Comparison of ENCODE assay signal across 15 cellular contexts in genomic region chr5:4348919-4349318, GRCh38.
DNase-seq lines count a peak whose midpoint lies in the region; ATAC-seq and TF ChIP-seq lines count a peak whose summit lies in the region.
"Had no signal": no experiment of that assay in that cellular context is flagged by ENCODE, and none has a peak within 500 bp of the region (broad histone marks: within the 10 kb centered on the region; RNA-seq: fewer than 3 reads in every experiment).

No MANE protein-coding gene starts in this region.

- H3K4me1 ChIP-seq in MM.1S (ENCODE audit: low read length): no peaks in the 10 kb centered on the region
- peaks cover 16% of the 10 kb centered on the region for H3K4me1 ChIP-seq in RWPE2 (ENCODE audit: insufficient read depth, poor library complexity, severe bottlenecking)
- no peaks in the 10 kb centered on the region for H3K4me1 ChIP-seq in CD8-positive, alpha-beta memory T cell (ENCODE audit: insufficient read depth, low read length)
- H3K4me1 ChIP-seq: BE2C, Caco-2, HAP-1 had no signal

- no peaks in the 10 kb centered on the region for H3K36me3 Mint-ChIP-seq in CD8-positive, alpha-beta memory T cell
- H3K36me3 Mint-ChIP-seq: CD14-positive monocyte; CD8-positive, alpha-beta T cell had no signal

- H3K79me2 ChIP-seq in MM.1S (ENCODE audit: low read length): no peaks in the 10 kb centered on the region

- no peak overlapping the region for H3K4me3 ChIP-seq in MM.1S (ENCODE audit: low read length)
- H3K4me3 ChIP-seq in RWPE2 (ENCODE audit: severe bottlenecking): no peak overlapping the region
- no peak overlapping the region for H3K4me3 ChIP-seq in CD8-positive, alpha-beta memory T cell (ENCODE audit: low read length)
- H3K4me3 ChIP-seq: HAP-1 had no signal

- H3K27me3 Mint-ChIP-seq in CD8-positive, alpha-beta memory T cell: no peaks in the 10 kb centered on the region

- H3K4me1 Mint-ChIP-seq in CD8-positive, alpha-beta memory T cell: no peaks in the 10 kb centered on the region
- H3K4me1 Mint-ChIP-seq: CD14-positive monocyte had no signal

- TF ChIP-seq CTCF in MM.1S (IDR thresholded peaks at IDR 0.05; ENCODE audit: low read length) (no peak), RWPE2 (IDR thresholded peaks at IDR 0.05; ENCODE audit: poor library complexity, severe bottlenecking) (no peak)

- peak; percentile 87 for ATAC-seq in RWPE2 (ENCODE audit: low read depth)
- ATAC-seq in HG03457 (IDR thresholded peaks at IDR 0.05; ENCODE audit: unreplicated experiment): no peak
- ATAC-seq in Right ventricle myocardium inferior: no peak
- ATAC-seq: CD8-positive, alpha-beta T cell had no signal

- H3K27me3 ChIP-seq in MM.1S (replicated peaks; ENCODE audit: insufficient read depth, low read length): no peaks in the 10 kb centered on the region
- H3K27me3 ChIP-seq in RWPE2 (ENCODE audit: insufficient read depth, poor library complexity, severe bottlenecking): no peaks in the 10 kb centered on the region
- H3K27me3 ChIP-seq in CD8-positive, alpha-beta memory T cell (ENCODE audit: insufficient read depth, low read length, poor library complexity, severe bottlenecking): no peaks in the 10 kb centered on the region
- H3K27me3 ChIP-seq: BE2C had no signal

- no peaks in the 10 kb centered on the region for H4K20me1 ChIP-seq in MM.1S (ENCODE audit: insufficient read depth, low read length)

- POLR2A ChIA-PET in CD8-positive, alpha-beta memory T cell (lab: Charles Lee): no interaction called here

- H3K27ac ChIP-seq in MM.1S (ENCODE audit: low read length) (no peak overlapping the region), RWPE2 (ENCODE audit: poor library complexity, severe bottlenecking) (peak overlapping the region; percentile 64)
- no peak overlapping the region for H3K27ac ChIP-seq in CD8-positive, alpha-beta memory T cell (ENCODE audit: low read depth, low read length)
- H3K27ac ChIP-seq: HL-60 had no signal

- CTCF ChIA-PET in CD8-positive, alpha-beta memory T cell (lab: Charles Lee): no interaction called here

- H3K9me3 Mint-ChIP-seq in CD8-positive, alpha-beta memory T cell: peaks cover 5 to 21% (median 14%) of the 10 kb centered on the region in 5 donors

- no peak overlapping the region for H3K9ac ChIP-seq in MM.1S (ENCODE audit: low read length)

- no peaks in the 10 kb centered on the region for H3K9me3 ChIP-seq in MM.1S (replicated peaks; ENCODE audit: insufficient read depth, low read length)
- H3K9me3 ChIP-seq in RWPE2 (ENCODE audit: severe bottlenecking): no peaks in the 10 kb centered on the region
- H3K9me3 ChIP-seq in CD8-positive, alpha-beta memory T cell (ENCODE audit: low read length): no peaks in the 10 kb centered on the region
- H3K9me3 ChIP-seq: BE2C, Caco-2, HAP-1 had no signal

- no peak for DNase-seq in MM.1S
- peak; percentile 89 for DNase-seq in NOMO-1 treated with DMSO at 0.1 percent for 48 hours (lab: John Stamatoyannopoulos, UW; ENCODE audit: unreplicated experiment)
- DNase-seq in RWPE2 (ENCODE audit: low spot score): no peak
- no peak for DNase-seq in CD8-positive, alpha-beta memory T cell
- no peak for DNase-seq in medulla oblongata (ENCODE audit: extremely low spot score)
- DNase-seq in Right ventricle myocardium inferior (ENCODE audit: missing footprints): no peak
- DNase-seq: BE2C; Caco-2; CD8-positive, alpha-beta T cell; DND-41; GDM1 had no signal

- H3K36me3 ChIP-seq in MM.1S (replicated peaks; ENCODE audit: insufficient read depth, low read length): no peaks in the 10 kb centered on the region
- H3K36me3 ChIP-seq in RWPE2 (ENCODE audit: low read depth): no peaks in the 10 kb centered on the region
- no peaks in the 10 kb centered on the region for H3K36me3 ChIP-seq in CD8-positive, alpha-beta memory T cell (ENCODE audit: insufficient read depth, low read length)
- H3K36me3 ChIP-seq: BE2C, HAP-1 had no signal

- no peak overlapping the region for H2AFZ ChIP-seq in MM.1S (ENCODE audit: low read length)

- H3K4me2 ChIP-seq in MM.1S (ENCODE audit: low read depth, low read length): 0 out of 2 replicates have a peak overlapping the region, but pooled peaks have one; percentile 3

- H3K4me3 Mint-ChIP-seq in CD8-positive, alpha-beta memory T cell: no peak overlapping the region
- H3K4me3 Mint-ChIP-seq: CD14-positive monocyte; CD8-positive, alpha-beta T cell had no signal

- intact Hi-C loops in Right ventricle myocardium inferior (cut with DNase I): no loop called here

- no peak overlapping the region for H3K27ac Mint-ChIP-seq in CD8-positive, alpha-beta memory T cell
- H3K27ac Mint-ChIP-seq: CD14-positive monocyte; CD8-positive, alpha-beta T cell had no signal

- no peaks in the 10 kb centered on the region for H3F3A ChIP-seq in MM.1S (ENCODE audit: insufficient read depth, low read length)

- H3K9me2 ChIP-seq in MM.1S (replicated peaks; ENCODE audit: insufficient read depth, low read length): no peaks in the 10 kb centered on the region
